In the genomic region with DNA sequence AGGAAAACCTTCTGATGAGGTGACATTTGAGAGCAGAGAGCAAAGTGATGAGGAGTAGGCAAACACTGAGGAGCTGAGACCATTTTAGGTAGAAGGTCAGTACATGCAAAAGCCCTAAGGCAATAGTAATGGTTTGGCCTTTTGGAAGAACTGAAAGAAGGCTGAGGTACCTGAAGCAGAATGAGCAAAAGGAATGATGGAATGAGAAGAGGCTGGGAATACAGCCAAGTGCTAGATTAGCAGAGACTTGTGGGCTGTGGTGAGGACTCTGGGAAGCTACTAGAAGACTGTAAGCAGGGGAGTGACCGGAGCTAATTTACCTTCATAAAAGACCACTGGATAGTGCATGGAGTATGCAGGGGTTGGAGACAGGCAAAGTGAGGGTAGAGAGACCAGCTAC, we compare ENCODE assay signal across 29 cellular contexts.
A peak's percentile ranks its signal among the peaks of the same experiment; 100 is the strongest.
DNase-seq lines count a peak whose midpoint lies in the region; ATAC-seq and TF ChIP-seq lines count a peak whose summit lies in the region.
"Had no signal": no experiment of that assay in that cellular context is flagged by ENCODE, and none has a peak within 500 bp of the region (broad histone marks: within the 10 kb centered on the region; RNA-seq: fewer than 3 reads in every experiment).

No MANE protein-coding gene starts in this region.

- no peak for TF ChIP-seq CTCF in HFFc6 (IDR thresholded peaks at IDR 0.05)
- TF ChIP-seq CTCF in astrocyte of the cerebellum (IDR thresholded peaks at IDR 0.05; ENCODE audit: low read depth, low read length, missing control alignments) = no peak

- H3K27me3 Mint-ChIP-seq in CD4-positive, CD25-positive, alpha-beta regulatory T cell = no peaks in the 10 kb centered on the region
- peaks cover 4% of the 10 kb centered on the region; the same call in 1 of the 2 replicates for H3K27me3 Mint-ChIP-seq in HFFc6 (ENCODE audit: insufficient read depth)
- H3K27me3 Mint-ChIP-seq: activated CD4-positive, alpha-beta T cell treated with anti-CD3 and anti-CD28 coated beads for 36 hours; naive thymus-derived CD4-positive, alpha-beta T cell; stimulated activated naive CD8-positive, alpha-beta T cell treated with anti-CD3 and anti-CD28 coated beads, Interleukin-15, amount 100 ng/mL, for 72 hours had no signal

- H3K27me3 ChIP-seq in CD4-positive, CD25-positive, alpha-beta regulatory T cell (ENCODE audit: control insufficient read depth, insufficient read depth, low read length) = no peaks in the 10 kb centered on the region
- H3K27me3 ChIP-seq: BLaER1 treated with 17β-estradiol and CSF1 and Interleukin-3, amounts not matched to agents 10 nM and 100 nM; ovary; Peyer's patch; SJCRH30; transverse colon had no signal

- no peak for DNase-seq in CD4-positive, CD25-positive, alpha-beta regulatory T cell
- peak; percentile 16 for DNase-seq in HFFc6
- DNase-seq in astrocyte of the cerebellum (ENCODE audit: low read depth) = peak; percentile 81
- peak; percentile 83 for DNase-seq in iris pigment epithelial cell (ENCODE audit: low read depth)
- DNase-seq in NCI-H1048 (lab: John Stamatoyannopoulos, UW) = no peak
- no peak for DNase-seq in NCI-H1694 treated with DMSO at 0.1 percent for 48 hours (lab: John Stamatoyannopoulos, UW)
- DNase-seq: activated CD4-positive, alpha-beta T cell treated with anti-CD3 and anti-CD28 coated beads for 36 hours; activated naive CD4-positive, alpha-beta T cell treated with anti-CD3 and anti-CD28 coated beads for 36 hours; activated T-cell treated with anti-CD3 and anti-CD28 coated beads, Interleukin-2, amount 50 U/mL, for 48 hours; anterior cingulate cortex; head of caudate nucleus; left colon; mesendoderm; naive thymus-derived CD4-positive, alpha-beta T cell; NCI-H1105 treated with DMSO at 0.1 percent for 48 hours; NCI-H2081; NCI-H446 treated with DMSO at 0.1 percent for 48 hours; ovary; Peyer's patch; right cardiac atrium; stimulated activated CD4-positive, alpha-beta T cell treated with anti-CD3 and anti-CD28 coated beads, Interleukin-12 subunit alpha, Interleukin-12 subunit beta, amount 100 ng/mL, for 4 hours; stimulated activated CD4-positive, alpha-beta T cell treated with anti-CD3 and anti-CD28 coated beads, Interleukin-4, amount 100 ng/mL, for 4 hours; stimulated activated naive CD8-positive, alpha-beta T cell treated with anti-CD3 and anti-CD28 coated beads, Interleukin-15, amount 100 ng/mL, for 72 hours; T-helper 1 cell; transverse colon had no signal

- H3K4me1 Mint-ChIP-seq in CD4-positive, CD25-positive, alpha-beta regulatory T cell = peaks cover 4 to 38% (median 22%) of the 10 kb centered on the region in 4 donors
- H3K4me1 Mint-ChIP-seq in HFFc6 (ENCODE audit: low read depth) = peaks cover 17% of the 10 kb centered on the region

- H3K36me3 ChIP-seq in CD4-positive, CD25-positive, alpha-beta regulatory T cell (ENCODE audit: control insufficient read depth, insufficient read depth, low read length) = no peaks in the 10 kb centered on the region
- H3K36me3 ChIP-seq: BLaER1 treated with 17β-estradiol and CSF1 and Interleukin-3, amounts not matched to agents 10 nM and 100 nM; ovary; Peyer's patch; SJCRH30; transverse colon had no signal

- H3K4me3 Mint-ChIP-seq in CD4-positive, CD25-positive, alpha-beta regulatory T cell = peak overlapping the region in 1 of 4 donors; percentile 20
- H3K4me3 Mint-ChIP-seq in HFFc6 = no peak overlapping the region
- H3K4me3 Mint-ChIP-seq: activated CD4-positive, alpha-beta T cell treated with anti-CD3 and anti-CD28 coated beads for 36 hours; activated naive CD4-positive, alpha-beta T cell treated with anti-CD3 and anti-CD28 coated beads for 36 hours; stimulated activated naive CD8-positive, alpha-beta T cell treated with anti-CD3 and anti-CD28 coated beads, Interleukin-15, amount 100 ng/mL, for 72 hours had no signal

- in situ Hi-C loops in astrocyte of the cerebellum (cut with HindIII; ENCODE audit: low sequenced_read_pairs) = no loop called here

- peaks cover 20% of the 10 kb centered on the region for H3K4me1 ChIP-seq in CD4-positive, CD25-positive, alpha-beta regulatory T cell (ENCODE audit: control insufficient read depth, insufficient read depth, low read length, poor library complexity, severe bottlenecking)
- H3K4me1 ChIP-seq: SJCRH30 had no signal

- peaks cover 4% of the 10 kb centered on the region for H3K36me3 Mint-ChIP-seq in CD4-positive, CD25-positive, alpha-beta regulatory T cell
- peaks cover 5% of the 10 kb centered on the region for H3K36me3 Mint-ChIP-seq in HFFc6 (ENCODE audit: low read depth)

- peaks cover 0 to 2% of the 10 kb centered on the region in 2 experiments for H3K9me3 ChIP-seq in CD4-positive, CD25-positive, alpha-beta regulatory T cell (ENCODE audit: control insufficient read depth in 2 of 2, low read length in 2 of 2)
- H3K9me3 ChIP-seq: ovary, Peyer's patch, SJCRH30 had no signal

- H3K4me3 ChIP-seq in CD4-positive, CD25-positive, alpha-beta regulatory T cell (ENCODE audit: low read depth, low read length) = no peak overlapping the region
- H3K4me3 ChIP-seq in astrocyte of the cerebellum (ENCODE audit: low read depth, low read length) = no peak overlapping the region
- H3K4me3 ChIP-seq: BLaER1 treated with 17β-estradiol and CSF1 and Interleukin-3, amounts not matched to agents 10 nM and 100 nM; ovary; Peyer's patch; SJCRH30; transverse colon had no signal

- no peak overlapping the region for H3K27ac ChIP-seq in CD4-positive, CD25-positive, alpha-beta regulatory T cell (ENCODE audit: insufficient read depth, low read length, poor library complexity, severe bottlenecking)
- H3K27ac ChIP-seq: BLaER1 treated with 17β-estradiol and CSF1 and Interleukin-3, amounts not matched to agents 10 nM and 100 nM; ovary; Peyer's patch; SJCRH30; transverse colon had no signal

- H3K27ac Mint-ChIP-seq in CD4-positive, CD25-positive, alpha-beta regulatory T cell = peak overlapping the region in 2 of 3 donors; percentile 8 to 27
- H3K27ac Mint-ChIP-seq in HFFc6 = no peak overlapping the region
- H3K27ac Mint-ChIP-seq: activated CD4-positive, alpha-beta T cell treated with anti-CD3 and anti-CD28 coated beads for 36 hours; activated naive CD4-positive, alpha-beta T cell treated with anti-CD3 and anti-CD28 coated beads for 36 hours had no signal

- H3K9me3 Mint-ChIP-seq in CD4-positive, CD25-positive, alpha-beta regulatory T cell = peaks cover 0 to 11% (median 4%) of the 10 kb centered on the region in 7 donors
- H3K9me3 Mint-ChIP-seq in HFFc6 = peaks cover 5% of the 10 kb centered on the region

- no peak for ATAC-seq in CD4-positive, CD25-positive, alpha-beta regulatory T cell (ENCODE audit: low read depth in 2 of 2)
- ATAC-seq in HG02623 (IDR thresholded peaks at IDR 0.05; ENCODE audit: unreplicated experiment) (no peak), HG03139 (IDR thresholded peaks at IDR 0.05; ENCODE audit: unreplicated experiment) (no peak)
- ATAC-seq: activated CD4-positive, alpha-beta T cell treated with anti-CD3 and anti-CD28 coated beads for 36 hours; naive thymus-derived CD4-positive, alpha-beta T cell; right cardiac atrium; stimulated activated naive CD8-positive, alpha-beta T cell treated with anti-CD3 and anti-CD28 coated beads, Interleukin-15, amount 100 ng/mL, for 72 hours had no signal

Comparison
In these comparisons a context has a peak if more than half of its experiments do, and no peak if none do; other contexts are left out.
1. DNase-seq: peak in HFFc6 (single experiment), astrocyte of the cerebellum (single experiment) and iris pigment epithelial cell (single experiment); none in CD4-positive, CD25-positive, alpha-beta regulatory T cell (0 of 3), NCI-H1048 (single experiment) and NCI-H1694 treated with DMSO at 0.1 percent for 48 hours (single experiment).